1 cellular context compared by ENCODE assay signal in the genomic region with DNA sequence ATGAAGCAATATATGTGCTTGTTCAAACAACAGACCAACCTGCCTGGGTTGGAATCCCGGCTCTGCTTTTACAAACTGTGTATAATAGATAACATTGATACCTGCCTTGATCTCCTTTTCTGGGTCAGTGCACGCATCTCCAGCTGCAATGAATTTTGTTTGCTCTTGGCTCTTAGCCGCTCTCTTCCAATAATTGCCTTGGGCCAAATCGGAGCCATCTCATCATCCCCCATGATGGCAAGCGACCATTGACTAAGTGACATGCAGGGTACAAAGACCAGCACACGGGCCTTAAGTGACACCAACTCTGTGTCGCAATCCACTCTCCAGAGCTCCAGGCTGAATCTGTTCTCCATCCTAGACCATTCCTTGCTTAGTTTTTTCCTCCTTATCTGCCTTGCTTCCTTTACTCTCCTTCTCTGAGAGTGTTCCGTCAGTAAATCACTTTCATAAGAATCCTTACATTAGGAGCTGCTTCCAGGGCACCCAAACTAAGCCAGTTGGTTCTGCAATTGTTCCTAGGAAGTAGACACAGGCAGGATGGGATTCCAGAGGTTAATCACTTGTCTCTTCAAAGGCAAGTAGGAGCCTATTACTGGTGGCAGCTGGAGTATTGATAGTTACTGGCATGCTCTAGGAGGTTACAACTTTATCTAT.
TF ChIP-seq lines count a peak whose summit lies in the region.

No MANE protein-coding gene starts in this region.

TF ChIP-seq in SK-N-SH treated with all-trans-retinoic acid at 6 μM for 48 hours, 23 proteins besides CTCF, POLR2A, EP300 and RAD21 (continued from another document):
- TF ChIP-seq, protein P1, sequence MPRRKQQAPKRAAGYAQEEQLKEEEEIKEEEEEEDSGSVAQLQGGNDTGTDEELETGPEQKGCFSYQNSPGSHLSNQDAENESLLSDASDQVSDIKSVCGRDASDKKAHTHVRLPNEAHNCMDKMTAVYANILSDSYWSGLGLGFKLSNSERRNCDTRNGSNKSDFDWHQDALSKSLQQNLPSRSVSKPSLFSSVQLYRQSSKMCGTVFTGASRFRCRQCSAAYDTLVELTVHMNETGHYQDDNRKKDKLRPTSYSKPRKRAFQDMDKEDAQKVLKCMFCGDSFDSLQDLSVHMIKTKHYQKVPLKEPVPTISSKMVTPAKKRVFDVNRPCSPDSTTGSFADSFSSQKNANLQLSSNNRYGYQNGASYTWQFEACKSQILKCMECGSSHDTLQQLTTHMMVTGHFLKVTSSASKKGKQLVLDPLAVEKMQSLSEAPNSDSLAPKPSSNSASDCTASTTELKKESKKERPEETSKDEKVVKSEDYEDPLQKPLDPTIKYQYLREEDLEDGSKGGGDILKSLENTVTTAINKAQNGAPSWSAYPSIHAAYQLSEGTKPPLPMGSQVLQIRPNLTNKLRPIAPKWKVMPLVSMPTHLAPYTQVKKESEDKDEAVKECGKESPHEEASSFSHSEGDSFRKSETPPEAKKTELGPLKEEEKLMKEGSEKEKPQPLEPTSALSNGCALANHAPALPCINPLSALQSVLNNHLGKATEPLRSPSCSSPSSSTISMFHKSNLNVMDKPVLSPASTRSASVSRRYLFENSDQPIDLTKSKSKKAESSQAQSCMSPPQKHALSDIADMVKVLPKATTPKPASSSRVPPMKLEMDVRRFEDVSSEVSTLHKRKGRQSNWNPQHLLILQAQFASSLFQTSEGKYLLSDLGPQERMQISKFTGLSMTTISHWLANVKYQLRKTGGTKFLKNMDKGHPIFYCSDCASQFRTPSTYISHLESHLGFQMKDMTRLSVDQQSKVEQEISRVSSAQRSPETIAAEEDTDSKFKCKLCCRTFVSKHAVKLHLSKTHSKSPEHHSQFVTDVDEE (CRISPR knock-in tag; IDR thresholded peaks at IDR 0.05) = no peak
- TF ChIP-seq ISL1 (CRISPR knock-in tag; IDR thresholded peaks at IDR 0.05) (no peak), ZFP3 (CRISPR knock-in tag; IDR thresholded peaks at IDR 0.05) (no peak), ZNF70 (CRISPR knock-in tag; IDR thresholded peaks at IDR 0.05) (no peak), PPARA (CRISPR knock-in tag; IDR thresholded peaks at IDR 0.05; ENCODE audit: borderline replicate concordance) (no peak), CSDC2 (CRISPR knock-in tag; IDR thresholded peaks at IDR 0.05) (no peak), ZFP30 (CRISPR knock-in tag; IDR thresholded peaks at IDR 0.05) (no peak), RARB (CRISPR knock-in tag; IDR thresholded peaks at IDR 0.05) (no peak), ZC3H10 (CRISPR knock-in tag; IDR thresholded peaks at IDR 0.05) (no peak), BACH2 (CRISPR knock-in tag; IDR thresholded peaks at IDR 0.05; ENCODE audit: borderline replicate concordance) (no peak), ZNF8 (CRISPR knock-in tag; IDR thresholded peaks at IDR 0.05) (no peak), ZNF565 (CRISPR knock-in tag; conservative IDR thresholded peaks at IDR 0.05; ENCODE audit: low read depth) (no peak), ARNTL (CRISPR knock-in tag; IDR thresholded peaks at IDR 0.05; ENCODE audit: borderline replicate concordance, low read depth) (no peak)
- TF ChIP-seq, protein P2, sequence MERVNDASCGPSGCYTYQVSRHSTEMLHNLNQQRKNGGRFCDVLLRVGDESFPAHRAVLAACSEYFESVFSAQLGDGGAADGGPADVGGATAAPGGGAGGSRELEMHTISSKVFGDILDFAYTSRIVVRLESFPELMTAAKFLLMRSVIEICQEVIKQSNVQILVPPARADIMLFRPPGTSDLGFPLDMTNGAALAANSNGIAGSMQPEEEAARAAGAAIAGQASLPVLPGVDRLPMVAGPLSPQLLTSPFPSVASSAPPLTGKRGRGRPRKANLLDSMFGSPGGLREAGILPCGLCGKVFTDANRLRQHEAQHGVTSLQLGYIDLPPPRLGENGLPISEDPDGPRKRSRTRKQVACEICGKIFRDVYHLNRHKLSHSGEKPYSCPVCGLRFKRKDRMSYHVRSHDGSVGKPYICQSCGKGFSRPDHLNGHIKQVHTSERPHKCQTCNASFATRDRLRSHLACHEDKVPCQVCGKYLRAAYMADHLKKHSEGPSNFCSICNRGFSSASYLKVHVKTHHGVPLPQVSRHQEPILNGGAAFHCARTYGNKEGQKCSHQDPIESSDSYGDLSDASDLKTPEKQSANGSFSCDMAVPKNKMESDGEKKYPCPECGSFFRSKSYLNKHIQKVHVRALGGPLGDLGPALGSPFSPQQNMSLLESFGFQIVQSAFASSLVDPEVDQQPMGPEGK (CRISPR knock-in tag; IDR thresholded peaks at IDR 0.05; ENCODE audit: borderline replicate concordance) = no peak
- TF ChIP-seq, protein P3, sequence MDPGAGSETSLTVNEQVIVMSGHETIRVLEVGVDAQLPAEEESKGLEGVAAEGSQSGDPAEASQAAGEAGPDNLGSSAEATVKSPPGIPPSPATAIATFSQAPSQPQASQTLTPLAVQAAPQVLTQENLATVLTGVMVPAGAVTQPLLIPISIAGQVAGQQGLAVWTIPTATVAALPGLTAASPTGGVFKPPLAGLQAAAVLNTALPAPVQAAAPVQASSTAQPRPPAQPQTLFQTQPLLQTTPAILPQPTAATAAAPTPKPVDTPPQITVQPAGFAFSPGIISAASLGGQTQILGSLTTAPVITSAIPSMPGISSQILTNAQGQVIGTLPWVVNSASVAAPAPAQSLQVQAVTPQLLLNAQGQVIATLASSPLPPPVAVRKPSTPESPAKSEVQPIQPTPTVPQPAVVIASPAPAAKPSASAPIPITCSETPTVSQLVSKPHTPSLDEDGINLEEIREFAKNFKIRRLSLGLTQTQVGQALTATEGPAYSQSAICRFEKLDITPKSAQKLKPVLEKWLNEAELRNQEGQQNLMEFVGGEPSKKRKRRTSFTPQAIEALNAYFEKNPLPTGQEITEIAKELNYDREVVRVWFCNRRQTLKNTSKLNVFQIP (CRISPR knock-in tag; IDR thresholded peaks at IDR 0.05; ENCODE audit: borderline replicate concordance, low read depth) = no peak
- TF ChIP-seq, protein P4, sequence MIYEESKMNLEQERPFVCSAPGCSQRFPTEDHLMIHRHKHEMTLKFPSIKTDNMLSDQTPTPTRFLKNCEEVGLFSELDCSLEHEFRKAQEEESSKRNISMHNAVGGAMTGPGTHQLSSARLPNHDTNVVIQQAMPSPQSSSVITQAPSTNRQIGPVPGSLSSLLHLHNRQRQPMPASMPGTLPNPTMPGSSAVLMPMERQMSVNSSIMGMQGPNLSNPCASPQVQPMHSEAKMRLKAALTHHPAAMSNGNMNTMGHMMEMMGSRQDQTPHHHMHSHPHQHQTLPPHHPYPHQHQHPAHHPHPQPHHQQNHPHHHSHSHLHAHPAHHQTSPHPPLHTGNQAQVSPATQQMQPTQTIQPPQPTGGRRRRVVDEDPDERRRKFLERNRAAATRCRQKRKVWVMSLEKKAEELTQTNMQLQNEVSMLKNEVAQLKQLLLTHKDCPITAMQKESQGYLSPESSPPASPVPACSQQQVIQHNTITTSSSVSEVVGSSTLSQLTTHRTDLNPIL (CRISPR knock-in tag; IDR thresholded peaks at IDR 0.05; ENCODE audit: low read depth) = no peak
